In the genomic region with DNA sequence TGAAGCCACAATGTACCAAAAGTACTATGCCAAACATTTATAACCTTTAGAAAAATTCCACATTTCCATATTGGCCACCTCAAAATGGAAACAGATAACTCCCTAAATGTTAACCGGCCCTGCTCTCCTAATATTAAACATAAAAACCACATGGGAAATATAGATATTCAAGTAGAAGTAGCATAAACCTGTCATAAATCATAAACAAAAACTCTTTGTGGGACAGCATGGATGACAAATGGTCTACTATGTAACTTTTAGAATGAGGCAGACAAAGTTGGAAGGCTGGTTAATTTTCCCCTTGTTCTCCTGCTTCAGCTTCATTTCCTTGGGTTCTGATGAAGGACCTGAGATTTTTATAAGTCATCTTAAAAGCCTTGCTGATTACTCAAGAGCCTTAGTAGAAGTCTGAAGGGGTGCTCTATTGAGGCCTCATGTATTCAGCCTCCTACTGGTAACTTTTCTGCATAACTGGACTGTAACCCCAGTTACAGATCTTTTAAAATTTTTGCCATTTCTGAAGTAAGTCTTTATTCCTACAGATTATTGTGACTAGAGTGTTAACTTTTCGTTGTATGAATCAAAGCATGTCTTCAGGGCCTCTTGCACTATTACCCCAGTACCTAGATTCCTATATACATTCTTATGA, we compare ENCODE assay signal across 1 cellular context.
TF ChIP-seq lines count a peak whose summit lies in the region.

No MANE protein-coding gene starts in this region.

TF ChIP-seq in WTC11, 78 proteins besides CTCF, POLR2A, EP300 and RAD21 (continued from another document):
- TF ChIP-seq SMAD4 (CRISPR knock-in tag; IDR thresholded peaks at IDR 0.05) (no peak), CBFB (CRISPR knock-in tag; IDR thresholded peaks at IDR 0.05; ENCODE audit: low read depth) (no peak), ESRRA (CRISPR knock-in tag; IDR thresholded peaks at IDR 0.05; ENCODE audit: borderline replicate concordance) (no peak), NR3C1 (CRISPR knock-in tag; conservative IDR thresholded peaks at IDR 0.05; ENCODE audit: low read depth) (no peak)
- TF ChIP-seq, protein P1, sequence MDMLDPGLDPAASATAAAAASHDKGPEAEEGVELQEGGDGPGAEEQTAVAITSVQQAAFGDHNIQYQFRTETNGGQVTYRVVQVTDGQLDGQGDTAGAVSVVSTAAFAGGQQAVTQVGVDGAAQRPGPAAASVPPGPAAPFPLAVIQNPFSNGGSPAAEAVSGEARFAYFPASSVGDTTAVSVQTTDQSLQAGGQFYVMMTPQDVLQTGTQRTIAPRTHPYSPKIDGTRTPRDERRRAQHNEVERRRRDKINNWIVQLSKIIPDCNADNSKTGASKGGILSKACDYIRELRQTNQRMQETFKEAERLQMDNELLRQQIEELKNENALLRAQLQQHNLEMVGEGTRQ (CRISPR knock-in tag; IDR thresholded peaks at IDR 0.05), result no peak
- TF ChIP-seq, protein P2, sequence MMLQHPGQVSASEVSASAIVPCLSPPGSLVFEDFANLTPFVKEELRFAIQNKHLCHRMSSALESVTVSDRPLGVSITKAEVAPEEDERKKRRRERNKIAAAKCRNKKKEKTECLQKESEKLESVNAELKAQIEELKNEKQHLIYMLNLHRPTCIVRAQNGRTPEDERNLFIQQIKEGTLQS (CRISPR knock-in tag; conservative IDR thresholded peaks at IDR 0.05), result no peak
TF ChIP-seq in WTC11: peak in this region for 0.
